Comparison of ENCODE assay signal across 8 cellular contexts in the genomic region with DNA sequence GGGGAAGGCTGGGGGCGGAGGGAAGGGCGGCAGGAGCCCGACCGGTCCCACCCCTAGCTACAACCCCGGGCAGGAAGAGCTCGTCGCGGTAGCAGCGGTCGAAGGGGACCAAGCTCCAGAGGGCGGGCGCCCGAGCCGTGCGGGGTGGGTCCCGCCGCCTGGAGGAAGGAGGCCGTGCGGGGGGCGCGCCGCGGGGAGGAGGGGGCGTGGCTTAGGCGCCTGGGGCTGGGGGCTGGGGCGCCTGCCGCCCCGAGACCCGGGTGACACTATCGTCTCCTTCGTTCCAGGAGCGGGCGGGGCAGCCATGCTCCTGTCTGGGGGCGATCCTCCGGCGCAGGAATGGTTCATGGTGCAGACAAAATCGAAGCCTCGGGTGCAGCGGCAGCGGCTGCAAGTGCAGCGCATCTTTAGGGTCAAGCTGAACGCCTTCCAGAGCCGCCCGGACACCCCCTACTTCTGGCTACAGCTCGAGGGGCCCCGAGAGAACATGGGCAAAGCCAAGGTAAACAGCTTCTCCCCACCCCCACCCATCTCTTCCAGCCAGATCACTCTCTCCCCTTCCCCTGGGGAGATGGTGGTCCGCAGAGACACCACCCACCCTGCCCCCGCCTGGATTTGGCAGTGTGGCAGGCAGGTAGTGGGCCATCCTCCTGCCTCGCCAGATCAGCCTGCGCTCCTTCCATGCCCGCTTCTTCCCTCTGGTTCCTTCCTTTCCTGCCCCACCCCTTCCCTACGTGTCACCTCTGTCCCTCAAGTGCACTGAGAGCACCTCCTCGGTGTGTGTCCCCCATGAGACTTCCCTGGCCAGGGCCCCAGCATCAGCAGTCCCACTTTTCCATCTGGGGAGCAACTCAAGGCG. TPM values are rescaled to one million over a fixed set of nuclear protein-coding genes. Genes with fewer than 3 reads are reported as not detected.
A peak's percentile ranks its signal among the peaks of the same experiment; 100 is the strongest.
DNase-seq lines count a peak whose midpoint lies in the region; ATAC-seq and TF ChIP-seq lines count a peak whose summit lies in the region.

A gene (plus strand): TSS at position 61 of the 859 bp plus-strand sequence. CDS start 244 bp downstream, at position 305.

- H3K27ac ChIP-seq in neutrophil, result no peak within 1 kb of the TSS

- peak within 1 kb of the TSS; percentile 22 to 51 for H3K4me3 ChIP-seq in neutrophil (ENCODE audit: low read depth in 1 of 2, low read length in 1 of 2)

- no peaks in the 10 kb centered on the region for H3K9me3 ChIP-seq in neutrophil

- ATAC-seq in GM19035 (IDR thresholded peaks at IDR 0.05; ENCODE audit: unreplicated experiment) (no peak), HG03175 (IDR thresholded peaks at IDR 0.05; ENCODE audit: unreplicated experiment) (no peak), HG02763 (IDR thresholded peaks at IDR 0.05; ENCODE audit: unreplicated experiment) (no peak)

- peaks cover 21% of the 10 kb centered on the region for H3K27me3 ChIP-seq in neutrophil

- no peaks in the 10 kb centered on the region for H3K36me3 Mint-ChIP-seq in activated naive CD4-positive, alpha-beta T cell treated with anti-CD3 and anti-CD28 coated beads, Interleukin-2, amount 50 U/mL, for 24 hours

- no peaks in the 10 kb centered on the region for H3K9me3 Mint-ChIP-seq in activated naive CD4-positive, alpha-beta T cell treated with anti-CD3 and anti-CD28 coated beads, Interleukin-2, amount 50 U/mL, for 24 hours

- peak within 1 kb of the TSS; percentile 70 for H3K4me3 Mint-ChIP-seq in activated naive CD4-positive, alpha-beta T cell treated with anti-CD3 and anti-CD28 coated beads, Interleukin-2, amount 50 U/mL, for 24 hours

- H3K36me3 ChIP-seq in neutrophil, result no peaks in the 10 kb centered on the region

- no peaks in the 10 kb centered on the region for H3K27me3 Mint-ChIP-seq in activated naive CD4-positive, alpha-beta T cell treated with anti-CD3 and anti-CD28 coated beads, Interleukin-2, amount 50 U/mL, for 24 hours

- no peak for TF ChIP-seq CTCF in neutrophil (IDR thresholded peaks at IDR 0.05)

- DNase-seq in D341Med (ENCODE audit: low spot score), result peak; percentile 62
- DNase-seq in NCI-H2171 treated with DMSO at 0.1 percent for 48 hours (lab: John Stamatoyannopoulos, UW), result peak; percentile 45
- no peak for DNase-seq in glomerular endothelial cell (ENCODE audit: extremely low read depth, low read depth, low spot score)

- H3K27ac Mint-ChIP-seq in activated naive CD4-positive, alpha-beta T cell treated with anti-CD3 and anti-CD28 coated beads, Interleukin-2, amount 50 U/mL, for 24 hours, result no peak within 1 kb of the TSS

- peaks cover 11% of the 10 kb centered on the region for H3K4me1 Mint-ChIP-seq in activated naive CD4-positive, alpha-beta T cell treated with anti-CD3 and anti-CD28 coated beads, Interleukin-2, amount 50 U/mL, for 24 hours

- H3K4me1 ChIP-seq in neutrophil (ENCODE audit: control insufficient read depth in 1 of 2, insufficient read depth in 1 of 2, low read depth in 1 of 2, low read length in 1 of 2), result peaks cover 6 to 13% of the 10 kb centered on the region in 2 experiments

RNA-seq across cellular contexts. Expression of the gene that starts here (rescaled TPM):
- total RNA-seq in glomerular endothelial cell, result 8.5 and 19.8 TPM in 2 replicates
